18 cellular contexts compared by ENCODE assay signal in the genomic region with DNA sequence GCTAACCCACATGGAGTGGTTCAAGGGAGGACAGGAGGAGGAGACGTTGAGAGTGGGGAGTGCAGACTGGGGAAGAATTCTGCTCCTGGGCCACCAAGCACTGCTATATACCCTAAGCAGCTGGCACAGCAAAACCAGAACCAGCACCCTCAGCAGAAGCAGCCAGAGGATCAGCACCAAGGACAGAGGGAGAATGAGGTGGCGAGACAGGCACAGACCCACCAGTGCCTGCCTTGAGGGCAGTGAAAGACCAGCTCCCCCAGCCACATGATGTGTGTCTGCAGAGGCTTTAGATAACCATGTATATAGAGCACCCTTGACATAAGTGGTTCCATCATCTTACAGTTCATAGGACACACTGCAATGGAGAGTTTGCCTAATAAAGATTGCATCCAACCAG.
"Had no signal": no experiment of that assay in that cellular context is flagged by ENCODE, and none has a peak within 500 bp of the region (broad histone marks: within the 10 kb centered on the region; RNA-seq: fewer than 3 reads in every experiment).

No MANE protein-coding gene starts in this region.

- H3K4me1 ChIP-seq: colonic mucosa, stomach had no signal

- H3K4me2 ChIP-seq: smooth muscle cell had no signal

- ATAC-seq: activated CD8-positive, alpha-beta memory T cell treated with anti-CD3 and anti-CD28 coated beads, Interleukin-2, amount 10 ng/mL, durations not matched to agents 7 days and 5 days; left lobe of liver; sciatic nerve; stimulated activated effector memory CD8-positive, alpha-beta T cell treated with anti-CD3 and anti-CD28 coated beads, Interleukin-12 subunit alpha, Interleukin-12 subunit beta, amount 100 ng/mL, for 72 hours had no signal

- H3K36me3 ChIP-seq: brain microvascular endothelial cell, colonic mucosa, stomach had no signal

- DNase-seq: activated B cell treated with CpG ODN at 0.5 μM for 24 hours; activated CD4-positive, alpha-beta memory T cell treated with anti-CD3 and anti-CD28 coated beads, Interleukin-2, amount 10 ng/mL, durations not matched to agents 7 days and 5 days; activated CD4-positive, alpha-beta T cell treated with anti-CD3 and anti-CD28 coated beads for 48 hours; activated CD8-positive, alpha-beta memory T cell treated with anti-CD3 and anti-CD28 coated beads, Interleukin-2, amount 10 ng/mL, durations not matched to agents 7 days and 5 days; activated naive CD4-positive, alpha-beta T cell; activated naive CD8-positive, alpha-beta T cell treated with anti-CD3 and anti-CD28 coated beads for 36 hours; amniotic stem cell; brain microvascular endothelial cell; colonic mucosa; head of caudate nucleus; mammary epithelial cell; stimulated activated CD4-positive, alpha-beta T cell treated with anti-CD3 and anti-CD28 coated beads, Interleukin-4, amount 100 ng/mL, for 1 hour; stomach; trophoblast cell had no signal

- H3K4me3 ChIP-seq: colonic mucosa, smooth muscle cell, stomach had no signal

- H3K27me3 ChIP-seq: brain microvascular endothelial cell, colonic mucosa, stomach had no signal

- H3K27ac ChIP-seq: brain microvascular endothelial cell, colonic mucosa, stomach had no signal
